Comparison of ENCODE assay signal across 8 cellular contexts in genomic region chr3:179322481-179323196, GRCh38. TPM values are rescaled to one million over a fixed set of nuclear protein-coding genes. Genes with fewer than 3 reads are reported as not detected.
DNase-seq lines count a peak whose midpoint lies in the region; ATAC-seq and TF ChIP-seq lines count a peak whose summit lies in the region.

ZNF639 (plus strand) TSS chr3:179323031; CDS start chr3:179328294, 5,263 bp downstream.

- no peak within 1 kb of the TSS for H3K56ac ChIP-seq in H9 (ENCODE audit: insufficient read length, low read depth, low read length)

- H2BK5ac ChIP-seq in H9 (ENCODE audit: insufficient read length, low read length) = no peak within 1 kb of the TSS

- no peaks in the 10 kb centered on the region for H3K79me1 ChIP-seq in H9 (ENCODE audit: insufficient read depth, low read depth, low read length, poor library complexity, severe bottlenecking)

- no peak within 1 kb of the TSS for H2AK5ac ChIP-seq in H9 (ENCODE audit: insufficient read length, low read length)

- H3T11ph ChIP-seq in H9 (ENCODE audit: low read length) = no peak within 1 kb of the TSS

- no CpG with 5 or more reads among the region's 69 CpGs for WGBS in H9 (ENCODE audit: extremely low coverage, insufficient read length, low lambda C conversion rate)
- WGBS in gastroesophageal sphincter (ENCODE audit: low coverage in 1 of 2), 2 donors = 0% methylated on average over 2 of the region's 69 CpGs
- WGBS in suprapubic skin = 0% methylated on average over 24 of the region's 69 CpGs

- no peak for TF ChIP-seq EP300 in gastroesophageal sphincter (IDR thresholded peaks at IDR 0.05)
- no peak for TF ChIP-seq EP300 in suprapubic skin (IDR thresholded peaks at IDR 0.05)

- H3K9ac ChIP-seq in H9 (ENCODE audit: extremely low read depth, insufficient read length, low read length) = peak within 1 kb of the TSS; percentile 87

- H3K4me1 ChIP-seq in H9 (ENCODE audit: insufficient read depth, low read length) = no peaks in the 10 kb centered on the region
- peaks cover 20% of the 10 kb centered on the region for H3K4me1 ChIP-seq in SJSA1 (replicated peaks)
- peaks cover 4 to 54% (median 11%) of the 10 kb centered on the region in 3 donors for H3K4me1 ChIP-seq in gastroesophageal sphincter
- H3K4me1 ChIP-seq in suprapubic skin = peaks cover 28% of the 10 kb centered on the region

- H3K27ac ChIP-seq in H9 (ENCODE audit: insufficient read length, low read depth, low read length) = no peak within 1 kb of the TSS
- peak within 1 kb of the TSS; percentile 85 for H3K27ac ChIP-seq in SJSA1
- peak within 1 kb of the TSS; percentile 62 to 99 (median 98) for H3K27ac ChIP-seq in gastroesophageal sphincter
- peak within 1 kb of the TSS; percentile 98 for H3K27ac ChIP-seq in suprapubic skin

- DNase-seq in GM03348 (ENCODE audit: low spot score) = peak; percentile 97
- peak; percentile 88 for DNase-seq in H9
- DNase-seq in M059J (ENCODE audit: low read depth) = peak; percentile 83
- DNase-seq in SJSA1 (ENCODE audit: low read depth in 1 of 2, low spot score in 2 of 2) = peak; percentile 86 to 92
- DNase-seq in activated naive CD4-positive, alpha-beta T cell (lab: John Stamatoyannopoulos, UW) = peak; percentile 54 to 82 (median 68)
- peak; percentile 69 for DNase-seq in occipital lobe (lab: John Stamatoyannopoulos, UW)
- peak; percentile 84 to 87 for DNase-seq in suprapubic skin (ENCODE audit: low spot score in 2 of 2)

- H4K8ac ChIP-seq in H9 (replicated peaks; ENCODE audit: insufficient read length, low read depth, low read length) = no peak within 1 kb of the TSS

- H3K4me3 ChIP-seq in SJSA1 (peak within 1 kb of the TSS; percentile 100), gastroesophageal sphincter (peak within 1 kb of the TSS; percentile 50 to 94), suprapubic skin (peak within 1 kb of the TSS; percentile 95)

- H2BK15ac ChIP-seq in H9 (ENCODE audit: low read depth, low read length) = no peak within 1 kb of the TSS

- H3K27me3 ChIP-seq in H9 (ENCODE audit: insufficient read depth, low read length) (no peaks in the 10 kb centered on the region), SJSA1 (replicated peaks) (no peaks in the 10 kb centered on the region), gastroesophageal sphincter (no peaks in the 10 kb centered on the region), suprapubic skin (no peaks in the 10 kb centered on the region)

- H2BK20ac ChIP-seq in H9 (ENCODE audit: low read depth, low read length, poor library complexity, severe bottlenecking) = no peak within 1 kb of the TSS

- H3K4me2 ChIP-seq in H9 (ENCODE audit: insufficient read depth, insufficient read length, low read length) = peak within 1 kb of the TSS; percentile 76

- H3K36me3 Mint-ChIP-seq in H9 (ENCODE audit: insufficient read depth in 1 of 3, low read depth in 3 of 3) = peaks cover 5 to 15% (median 13%) of the 10 kb centered on the region in 3 experiments; a peak in 6 of 7 replicates

- peak; percentile 92 for ATAC-seq in gastroesophageal sphincter

- no peak within 1 kb of the TSS for H3K4ac ChIP-seq in H9 (ENCODE audit: low read depth, low read length)

- H3K4me1 Mint-ChIP-seq in H9 = peaks cover 20 to 24% of the 10 kb centered on the region in 2 experiments

- peaks cover 13% of the 10 kb centered on the region for H3K27me3 Mint-ChIP-seq in H9 (ENCODE audit: low read depth)

- H3K4me3 Mint-ChIP-seq in H9 = peak within 1 kb of the TSS; percentile 88 to 93

- no peaks in the 10 kb centered on the region for H3K9me3 ChIP-seq in H9 (ENCODE audit: control insufficient read depth, low read depth, low read length)
- peaks cover 8% of the 10 kb centered on the region; the same call in 1 of the 2 replicates for H3K9me3 ChIP-seq in SJSA1 (replicated peaks)
- no peaks in the 10 kb centered on the region for H3K9me3 ChIP-seq in gastroesophageal sphincter
- H3K9me3 ChIP-seq in suprapubic skin = no peaks in the 10 kb centered on the region

- H3K79me2 ChIP-seq in H9 (ENCODE audit: insufficient read depth, low read length) = peaks cover 11% of the 10 kb centered on the region; the same call in 1 of the 2 replicates

- H2AFZ ChIP-seq in H9 (ENCODE audit: low read length) = peak within 1 kb of the TSS; percentile 2

- no peaks in the 10 kb centered on the region for H4K20me1 ChIP-seq in H9 (ENCODE audit: control insufficient read depth, insufficient read depth, insufficient read length)

- H4K91ac ChIP-seq in H9 (ENCODE audit: insufficient read length, low read depth, low read length) = no peak within 1 kb of the TSS

- peaks cover 5% of the 10 kb centered on the region for H3K23me2 ChIP-seq in H9 (ENCODE audit: insufficient read length, low read depth, low read length, poor library complexity, severe bottlenecking)

- peak; percentile 79 to 90 for TF ChIP-seq POLR2A in gastroesophageal sphincter (IDR thresholded peaks at IDR 0.05)
- TF ChIP-seq POLR2A in suprapubic skin (IDR thresholded peaks at IDR 0.05) = peak; percentile 10 to 65

- H3K23ac ChIP-seq in H9 (ENCODE audit: insufficient read length, low read depth, low read length) = no peak within 1 kb of the TSS

- H3K9me3 Mint-ChIP-seq in H9 = no peaks in the 10 kb centered on the region

- H3K14ac ChIP-seq in H9 (ENCODE audit: insufficient read depth, low read length) = peak within 1 kb of the TSS; percentile 98

- no peak within 1 kb of the TSS for H4K5ac ChIP-seq in H9 (ENCODE audit: insufficient read length, low read depth, low read length)

- no peak within 1 kb of the TSS for H2BK120ac ChIP-seq in H9 (ENCODE audit: low read depth, low read length, poor library complexity, severe bottlenecking)

- no peak within 1 kb of the TSS for H2BK12ac ChIP-seq in H9 (ENCODE audit: insufficient read length, low read depth, low read length)

- H3K27ac Mint-ChIP-seq in H9 = peak within 1 kb of the TSS; percentile 57 to 89 (median 85); a peak in 5 of 7 replicates

- H3K36me3 ChIP-seq in SJSA1 (peaks cover 32% of the 10 kb centered on the region), gastroesophageal sphincter (peaks cover 0 to 10% of the 10 kb centered on the region in 2 donors), suprapubic skin (no peaks in the 10 kb centered on the region)

- H3K18ac ChIP-seq in H9 (ENCODE audit: insufficient read length, low read depth, low read length) = peak within 1 kb of the TSS; percentile 78

- TF ChIP-seq CTCF in H9 (conservative IDR thresholded peaks at IDR 0.05) (peak; percentile 93), gastroesophageal sphincter (IDR thresholded peaks at IDR 0.05) (peak; percentile 62 to 87 (median 82)), suprapubic skin (IDR thresholded peaks at IDR 0.05) (peak; percentile 63 to 91)

RNA-seq across cellular contexts. Expression of gene ZNF639, which starts in this region (rescaled TPM):
- total RNA-seq in H9 (2021) = 44.1 and 44.7 TPM in 2 replicates
- total RNA-seq in M059J (2014; rRNA removed; shearing (Covaris generic)) = 71.5 and 87.3 TPM in 2 replicates
- 71.3 and 80.5 TPM in 2 replicates for total RNA-seq in SJSA1 (2014; rRNA removed; shearing (Covaris generic))
- 10 to 100 TPM; 60.6 to 97.8 (median 63.4) TPM for total RNA-seq in gastroesophageal sphincter
- total RNA-seq in occipital lobe = 107 TPM
- total RNA-seq in suprapubic skin = 10 to 100 TPM; 14.7 to 39.6 (median 32.2) TPM
